18 cellular contexts compared by ENCODE assay signal in the genomic region with DNA sequence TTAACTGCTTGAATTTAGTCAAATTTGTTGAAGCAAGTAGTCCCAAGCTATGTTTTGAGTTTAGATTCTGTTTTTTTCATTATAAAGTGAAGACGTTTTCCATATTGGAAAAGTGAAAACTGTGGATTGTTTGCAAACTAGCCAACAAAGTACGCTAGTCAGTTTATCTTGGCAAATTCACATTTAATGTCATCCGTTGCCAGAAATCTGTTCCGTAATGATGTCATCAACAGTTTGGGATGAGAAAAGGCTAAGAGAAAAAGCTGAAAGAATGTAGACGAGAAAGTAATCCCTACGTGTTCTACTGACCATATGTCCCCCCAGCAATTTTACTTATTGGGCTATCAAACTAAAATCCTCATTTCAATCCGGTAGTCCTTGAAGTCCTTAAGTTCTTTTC.
A peak's percentile ranks its signal among the peaks of the same experiment; 100 is the strongest.
DNase-seq lines count a peak whose midpoint lies in the region; ATAC-seq and TF ChIP-seq lines count a peak whose summit lies in the region.
"Had no signal": no experiment of that assay in that cellular context is flagged by ENCODE, and none has a peak within 500 bp of the region (broad histone marks: within the 10 kb centered on the region; RNA-seq: fewer than 3 reads in every experiment).

No MANE protein-coding gene starts in this region.

- H3K4me1 ChIP-seq in fibroblast of lung (ENCODE audit: control insufficient read depth, extremely low read depth, insufficient read depth, low read length): no peaks in the 10 kb centered on the region
- no peaks in the 10 kb centered on the region for H3K4me1 ChIP-seq in right lobe of liver
- peaks cover 0 to 38% (median 0%) of the 10 kb centered on the region in 4 donors for H3K4me1 ChIP-seq in tibial artery

- H2AFZ ChIP-seq in fibroblast of lung (ENCODE audit: low read length): no peak overlapping the region

- H4K20me1 ChIP-seq in fibroblast of lung (ENCODE audit: control insufficient read depth, extremely low read depth, insufficient read depth, low read length): no peaks in the 10 kb centered on the region

- H3K9me3 ChIP-seq in fibroblast of lung (ENCODE audit: control insufficient read depth, insufficient read depth, low read depth, low read length) (no peaks in the 10 kb centered on the region), right lobe of liver (no peaks in the 10 kb centered on the region), tibial artery (no peaks in the 10 kb centered on the region)

- H3K27ac ChIP-seq in fibroblast of lung (ENCODE audit: insufficient read depth, low read length) (no peak overlapping the region), right lobe of liver (no peak overlapping the region), tibial artery (peak overlapping the region; percentile 15 to 58)

- no peak overlapping the region for H3K4me2 ChIP-seq in fibroblast of lung (ENCODE audit: extremely low read depth, insufficient read depth, low read length)

- TF ChIP-seq CTCF in cardiac fibroblast (IDR thresholded peaks at IDR 0.05; ENCODE audit: low read depth, low read length) (no peak), fibroblast of lung (conservative IDR thresholded peaks at IDR 0.05 in 1 of 2, IDR thresholded peaks at IDR 0.05 in 1 of 2; ENCODE audit: low read depth in 1 of 2, low read length in 2 of 2) (no peak), right lobe of liver (IDR thresholded peaks at IDR 0.05) (no peak), tibial artery (IDR thresholded peaks at IDR 0.05) (no peak)

- 27% methylated on average over 7 of the region's 7 CpGs for WGBS in right lobe of liver (ENCODE audit: insufficient coverage, low coverage, low lambda C conversion rate, missing lambda C conversion rate)

- intact Hi-C loops in right lobe of liver (cut with DNase I): no loop called here
- intact Hi-C loops in tibial artery (cut with DNase I; ENCODE audit: low total_unique reads): no loop called here

- H3K4me3 ChIP-seq in cardiac fibroblast (replicated peaks in 1 of 2; ENCODE audit: low read depth in 2 of 2, low read length in 2 of 2) (no peak overlapping the region), fibroblast of lung (replicated peaks in 1 of 4; ENCODE audit: control extremely low read depth in 1 of 4, insufficient read depth in 1 of 4, low read depth in 3 of 4, low read length in 4 of 4) (no peak overlapping the region), right lobe of liver (no peak overlapping the region), tibial artery (peak overlapping the region in 1 of 2 donors; percentile 0)

- H3K79me2 ChIP-seq in fibroblast of lung (ENCODE audit: control insufficient read depth, insufficient read depth, low read length): no peaks in the 10 kb centered on the region

- no peak overlapping the region for H3K9ac ChIP-seq in fibroblast of lung (ENCODE audit: insufficient read depth, low read length)

- H3K27me3 ChIP-seq in fibroblast of lung (ENCODE audit: control insufficient read depth, insufficient read depth, low read length) (no peaks in the 10 kb centered on the region), right lobe of liver (no peaks in the 10 kb centered on the region), tibial artery (no peaks in the 10 kb centered on the region)

- TF ChIP-seq POLR2A in right lobe of liver (IDR thresholded peaks at IDR 0.05): no peak

- H3K36me3 ChIP-seq in fibroblast of lung (ENCODE audit: control insufficient read depth, insufficient read depth, low read length) (no peaks in the 10 kb centered on the region), right lobe of liver (no peaks in the 10 kb centered on the region), tibial artery (no peaks in the 10 kb centered on the region)

- ATAC-seq in right lobe of liver: peak in 3 of 4 donors; percentile 63 to 81 (median 68)
- ATAC-seq in GM18907 (IDR thresholded peaks at IDR 0.05; ENCODE audit: unreplicated experiment): no peak
- no peak for ATAC-seq in HG02885 (IDR thresholded peaks at IDR 0.05; ENCODE audit: poor library complexity, unreplicated experiment)
- ATAC-seq: PC-3 had no signal

- DNase-seq in cardiac fibroblast (ENCODE audit: low read depth in 2 of 2): peak; percentile 48 to 76
- peak; percentile 4 to 58 for DNase-seq in fibroblast of lung (ENCODE audit: low read depth in 2 of 2)
- no peak for DNase-seq in right lobe of liver
- no peak for DNase-seq in tibial artery
- DNase-seq in anterior cingulate cortex (lab: John Stamatoyannopoulos, UW): no peak
- DNase-seq: ACHN; C1 segment of cervical spinal cord; CD8-positive, alpha-beta memory T cell; DMS79; NCI-H1048; NCI-H1436; NCI-H2029; NCI-H345; NCI-H526; PC-3; RPMI8226 had no signal

Comparison
In these comparisons a context has a peak if more than half of its experiments do, and no peak if none do; other contexts are left out.
1. DNase-seq: peak in cardiac fibroblast (2 of 2) and fibroblast of lung (2 of 2); none in right lobe of liver (0 of 3), tibial artery (0 of 2) and anterior cingulate cortex (0 of 58).
2. H3K27ac ChIP-seq: peak in tibial artery (2 of 2); none in fibroblast of lung (single experiment) and right lobe of liver (0 of 3).
3. ATAC-seq: peak in right lobe of liver (3 of 4); none in GM18907 (single experiment) and HG02885 (single experiment).